ENCODE assay signal across 8 cellular contexts in the genomic region with DNA sequence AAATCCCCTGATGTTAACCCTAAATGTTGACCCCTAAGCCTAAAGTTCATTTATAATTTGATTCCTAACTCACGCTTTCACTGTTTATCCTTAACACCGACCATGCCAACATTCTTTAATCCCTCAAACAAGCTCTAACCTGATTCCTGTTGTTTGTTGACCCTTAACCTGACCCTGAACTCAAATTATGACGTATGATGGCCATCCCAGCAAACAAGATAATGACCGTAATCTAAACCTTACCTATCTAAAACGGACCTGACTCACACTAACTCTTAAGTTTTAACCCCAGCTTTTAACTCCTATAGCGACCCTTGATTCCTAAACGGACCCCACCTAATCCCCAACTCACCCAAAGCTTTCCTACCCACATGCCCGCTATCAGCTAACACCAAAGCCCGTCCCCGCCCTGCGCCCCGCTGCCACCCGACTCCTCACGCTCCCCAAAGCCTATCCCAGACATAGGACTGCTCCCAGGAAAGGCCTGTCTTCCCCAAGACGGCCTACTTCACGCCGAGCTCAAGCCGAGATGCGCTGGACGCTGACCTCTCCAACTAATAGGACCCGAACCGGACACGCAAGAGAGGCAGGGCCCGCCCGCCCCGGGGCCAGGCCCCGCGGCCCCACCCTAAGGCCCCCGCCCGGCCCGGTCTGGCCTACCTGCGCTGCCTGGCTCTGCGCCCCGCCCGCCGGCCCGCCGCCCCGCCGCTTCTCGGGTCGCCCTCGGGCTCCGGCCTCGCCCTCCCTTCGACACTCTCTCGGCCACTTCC. TPM values are rescaled to one million over a fixed set of nuclear protein-coding genes. Genes with fewer than 3 reads are reported as not detected.
DNase-seq lines count a peak whose midpoint lies in the region; TF ChIP-seq lines count a peak whose summit lies in the region.

No MANE protein-coding gene starts in this region.

- TF ChIP-seq CTCF in NB4 (IDR thresholded peaks at IDR 0.05; ENCODE audit: low read depth, low read length) (no peak), dorsolateral prefrontal cortex (IDR thresholded peaks at IDR 0.05 in 54 of 56, conservative IDR thresholded peaks at IDR 0.05 in 2 of 56; ENCODE audit: low read depth in 1 of 56, partially characterized antibody in 56 of 56) (no peak), neural cell (IDR thresholded peaks at IDR 0.05; ENCODE audit: poor library complexity, severe bottlenecking) (no peak)

- TF ChIP-seq POLR2A in NB4 (IDR thresholded peaks at IDR 0.05; ENCODE audit: extremely low read depth, insufficient read length): no peak

- H3K9me3 ChIP-seq in neural cell (ENCODE audit: low read length): no peaks in the 10 kb centered on the region

- intact Hi-C loops in dorsolateral prefrontal cortex (cut with DNase I): loop anchor here (1.0 to 10.0 kb wide), 8 partner anchors 73 to 619 kb away; partner anchors contain the start of genes CCDC107 (in 1 of the 2), RMRP (in 1 of the 2), SPAG8 (in 1 of the 2) and TESK1 (in 1 of the 2)

- TF ChIP-seq EP300 in neural cell (conservative IDR thresholded peaks at IDR 0.05; ENCODE audit: poor library complexity, severe bottlenecking): no peak

- peak; percentile 39 for DNase-seq in NCI-H2227 (lab: John Stamatoyannopoulos, UW; ENCODE audit: unreplicated experiment)
- DNase-seq in NCI-H2227 treated with DMSO at 0.1 percent for 48 hours (lab: John Stamatoyannopoulos, UW): no peak
- DNase-seq in NB4 (ENCODE audit: low read depth): peak; percentile 27
- DNase-seq in dorsolateral prefrontal cortex: peak in 1 of 10 donors; percentile 27
- DNase-seq in NCI-H446 (lab: John Stamatoyannopoulos, UW): no peak
- no peak for DNase-seq in NCI-H2107 (lab: John Stamatoyannopoulos, UW)
- no peak for DNase-seq in NCI-H226

- no peaks in the 10 kb centered on the region for H3K9me2 ChIP-seq in neural cell (ENCODE audit: insufficient read depth, low read length)

- peak overlapping the region; percentile 78 for H2AFZ ChIP-seq in neural cell (ENCODE audit: low read depth, low read length)

- peaks cover 31% of the 10 kb centered on the region for H3K79me2 ChIP-seq in neural cell (replicated peaks; ENCODE audit: insufficient read depth, low read length)

- H4K20me1 ChIP-seq in neural cell (ENCODE audit: insufficient read depth): no peaks in the 10 kb centered on the region

- no peaks in the 10 kb centered on the region for H3F3A ChIP-seq in neural cell (ENCODE audit: insufficient read depth, low read length, poor library complexity, severe bottlenecking)

- H3K36me3 ChIP-seq in neural cell (ENCODE audit: insufficient read depth, low read length): no peaks in the 10 kb centered on the region

- H3K9ac ChIP-seq in neural cell (ENCODE audit: low read length): peak overlapping the region; percentile 79

- H3K27ac ChIP-seq in dorsolateral prefrontal cortex (peak overlapping the region; percentile 33 to 98 (median 92)), neural cell (ENCODE audit: low read length) (peak overlapping the region; percentile 83)

- TF ChIP-seq RAD21 in neural cell (conservative IDR thresholded peaks at IDR 0.05): no peak

- H3K4me3 ChIP-seq in NB4 (ENCODE audit: low read depth, low read length) (peak overlapping the region; percentile 90), dorsolateral prefrontal cortex (peak overlapping the region; percentile 60 to 100 (median 88)), neural cell (ENCODE audit: low read length) (peak overlapping the region; percentile 81)

- H3K4me2 ChIP-seq in neural cell (ENCODE audit: low read length): peak overlapping the region; percentile 83

- no peaks in the 10 kb centered on the region for H3K27me3 ChIP-seq in dorsolateral prefrontal cortex
- no peaks in the 10 kb centered on the region for H3K27me3 ChIP-seq in neural cell (ENCODE audit: insufficient read depth, low read depth, low read length)

TF ChIP-seq in neural cell, 6 proteins besides CTCF, POLR2A, EP300 and RAD21:
- TF ChIP-seq SMC3 (conservative IDR thresholded peaks at IDR 0.05; ENCODE audit: poor library complexity): no peak
- no peak for TF ChIP-seq TAF1 (IDR thresholded peaks at IDR 0.05; ENCODE audit: low read depth)
- TF ChIP-seq, protein P1, sequence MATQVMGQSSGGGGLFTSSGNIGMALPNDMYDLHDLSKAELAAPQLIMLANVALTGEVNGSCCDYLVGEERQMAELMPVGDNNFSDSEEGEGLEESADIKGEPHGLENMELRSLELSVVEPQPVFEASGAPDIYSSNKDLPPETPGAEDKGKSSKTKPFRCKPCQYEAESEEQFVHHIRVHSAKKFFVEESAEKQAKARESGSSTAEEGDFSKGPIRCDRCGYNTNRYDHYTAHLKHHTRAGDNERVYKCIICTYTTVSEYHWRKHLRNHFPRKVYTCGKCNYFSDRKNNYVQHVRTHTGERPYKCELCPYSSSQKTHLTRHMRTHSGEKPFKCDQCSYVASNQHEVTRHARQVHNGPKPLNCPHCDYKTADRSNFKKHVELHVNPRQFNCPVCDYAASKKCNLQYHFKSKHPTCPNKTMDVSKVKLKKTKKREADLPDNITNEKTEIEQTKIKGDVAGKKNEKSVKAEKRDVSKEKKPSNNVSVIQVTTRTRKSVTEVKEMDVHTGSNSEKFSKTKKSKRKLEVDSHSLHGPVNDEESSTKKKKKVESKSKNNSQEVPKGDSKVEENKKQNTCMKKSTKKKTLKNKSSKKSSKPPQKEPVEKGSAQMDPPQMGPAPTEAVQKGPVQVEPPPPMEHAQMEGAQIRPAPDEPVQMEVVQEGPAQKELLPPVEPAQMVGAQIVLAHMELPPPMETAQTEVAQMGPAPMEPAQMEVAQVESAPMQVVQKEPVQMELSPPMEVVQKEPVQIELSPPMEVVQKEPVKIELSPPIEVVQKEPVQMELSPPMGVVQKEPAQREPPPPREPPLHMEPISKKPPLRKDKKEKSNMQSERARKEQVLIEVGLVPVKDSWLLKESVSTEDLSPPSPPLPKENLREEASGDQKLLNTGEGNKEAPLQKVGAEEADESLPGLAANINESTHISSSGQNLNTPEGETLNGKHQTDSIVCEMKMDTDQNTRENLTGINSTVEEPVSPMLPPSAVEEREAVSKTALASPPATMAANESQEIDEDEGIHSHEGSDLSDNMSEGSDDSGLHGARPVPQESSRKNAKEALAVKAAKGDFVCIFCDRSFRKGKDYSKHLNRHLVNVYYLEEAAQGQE (IDR thresholded peaks at IDR 0.05; ENCODE audit: borderline replicate concordance): no peak
- TF ChIP-seq EZH2 (IDR thresholded peaks at IDR 0.05; ENCODE audit: borderline replicate concordance, insufficient read depth, low read length, poor library complexity, severe bottlenecking): no peak
- TF ChIP-seq MXI1 (conservative IDR thresholded peaks at IDR 0.05; ENCODE audit: poor library complexity, severe bottlenecking): no peak
- no peak for TF ChIP-seq POLR2AphosphoS5 (IDR thresholded peaks at IDR 0.05)

RNA-seq across cellular contexts. Expression of gene TLN1, which starts 0.4 kb away (rescaled TPM):
- 100 to 1,000 TPM in 81 of 120 experiments, 10 to 100 TPM in 39; 65.1 to 206 (median 112) TPM for total RNA-seq in dorsolateral prefrontal cortex
- 7.1 and 9.0 TPM in 2 replicates for polyA plus RNA-seq in neural cell
- 11.9 and 13.7 TPM in 2 replicates for polyA minus RNA-seq in neural cell

RNA-seq across cellular contexts. Expression of gene CREB3, which starts 0.9 kb away (rescaled TPM):
- total RNA-seq in dorsolateral prefrontal cortex: 10 to 100 TPM; 30.1 to 53.9 (median 40.9) TPM
- 88.4 and 92.9 TPM in 2 replicates for polyA plus RNA-seq in neural cell
- 49.9 and 50.9 TPM in 2 replicates for polyA minus RNA-seq in neural cell

RNA-seq across cellular contexts. Expression of gene GBA2, which starts 17.4 kb away (rescaled TPM):
- total RNA-seq in dorsolateral prefrontal cortex: 100 to 1,000 TPM in 98 of 120 experiments, 10 to 100 TPM in 22; 79.3 to 156 (median 112) TPM
- polyA plus RNA-seq in neural cell: 102 and 113 TPM in 2 replicates
- polyA minus RNA-seq in neural cell: 66.0 and 79.1 TPM in 2 replicates

RNA-seq across cellular contexts. Expression of gene RGP1, which starts 17.5 kb away (rescaled TPM):
- total RNA-seq in dorsolateral prefrontal cortex: 10 to 100 TPM; 30.0 to 52.9 (median 38.4) TPM
- polyA plus RNA-seq in neural cell: 8.1 and 9.9 TPM in 2 replicates
- polyA minus RNA-seq in neural cell: 20.2 and 24.9 TPM in 2 replicates

RNA-seq across cellular contexts. Expression of gene MSMP, which starts 22.5 kb away (rescaled TPM):
- 1 to 10 TPM in 17 of 120 experiments, under 1 TPM in 5, not detected in 98; 0.68 to 8.6 (median 1.2) TPM for total RNA-seq in dorsolateral prefrontal cortex
- polyA plus RNA-seq in neural cell: not detected in 2 replicates
- polyA minus RNA-seq in neural cell: not detected in 2 replicates

Comparison
In these comparisons a context has a peak if more than half of its experiments do, and no peak if none do; other contexts are left out.
1. DNase-seq: peak in NCI-H2227 (single experiment) and NB4 (single experiment); none in NCI-H2227 treated with DMSO at 0.1 percent for 48 hours (single experiment), NCI-H446 (0 of 2), NCI-H2107 (single experiment) and NCI-H226 (single experiment).
2. Peak in every context shown above with its lines, with median percentiles within 50 percentile points of each other: H3K4me3 ChIP-seq.